39 cellular contexts compared by ENCODE assay signal in genomic region chr3:5733995-5734394, GRCh38.
"Had no signal": no experiment of that assay in that cellular context is flagged by ENCODE, and none has a peak within 500 bp of the region (broad histone marks: within the 10 kb centered on the region; RNA-seq: fewer than 3 reads in every experiment).

No MANE protein-coding gene starts in this region.

- H3K27ac Mint-ChIP-seq: activated naive CD4-positive, alpha-beta T cell treated with anti-CD3 and anti-CD28 coated beads for 36 hours; activated naive CD4-positive, alpha-beta T cell treated with anti-CD3 and anti-CD28 coated beads, Interleukin-2, amount 10 ng/mL, durations not matched to agents 7 days and 5 days; activated naive CD4-positive, alpha-beta T cell treated with anti-CD3 and anti-CD28 coated beads, Interleukin-2, amount 50 U/mL, for 24 hours; activated naive CD4-positive, alpha-beta T cell treated with anti-CD3 and anti-CD28 coated beads, Interleukin-2, amount 50 U/mL, for 72 hours; activated naive CD8-positive, alpha-beta T cell; activated naive CD8-positive, alpha-beta T cell treated with anti-CD3 and anti-CD28 coated beads for 36 hours; activated naive CD8-positive, alpha-beta T cell treated with anti-CD3 and anti-CD28 coated beads, Interleukin-2, amount 10 ng/mL, durations not matched to agents 7 days and 5 days; activated naive CD8-positive, alpha-beta T cell treated with anti-CD3 and anti-CD28 coated beads, Interleukin-2, amount 50 U/mL, for 24 hours; activated T-cell treated with anti-CD3 and anti-CD28 coated beads, Interleukin-2, amount 50 U/mL, for 72 hours; activated T-helper 1 cell treated with anti-CD3 and anti-CD28 coated beads, Interleukin-12 subunit alpha, Interleukin-12 subunit beta, Interleukin-2, Interleukin-4 antibody, amounts not matched to agents 30 ng/mL and 10 ng/mL and 1 ng/mL, durations not matched to agents 14 hours and 24 hours and 36 hours; activated T-helper 17 cell treated with anti-CD3 and anti-CD28 coated beads, Interleukin-2, amount 50 U/mL, for 72 hours; activated T-helper 2 cell treated with anti-CD3 and anti-CD28 coated beads, Interferon-gamma antibody, Interleukin-2, Interleukin-4, amounts not matched to agents 10 μg/mL and 5 μg/mL and 100 μg/mL, durations not matched to agents 14 hours and 24 hours and 36 hours; brain had no signal

- H3K9me3 Mint-ChIP-seq: activated naive CD4-positive, alpha-beta T cell treated with anti-CD3 and anti-CD28 coated beads for 36 hours; activated naive CD4-positive, alpha-beta T cell treated with anti-CD3 and anti-CD28 coated beads, Interleukin-2, amount 10 ng/mL, durations not matched to agents 7 days and 5 days; activated naive CD4-positive, alpha-beta T cell treated with anti-CD3 and anti-CD28 coated beads, Interleukin-2, amount 50 U/mL, for 24 hours; activated naive CD8-positive, alpha-beta T cell treated with anti-CD3 and anti-CD28 coated beads for 36 hours; activated naive CD8-positive, alpha-beta T cell treated with anti-CD3 and anti-CD28 coated beads, Interleukin-2, amount 10 ng/mL, durations not matched to agents 7 days and 5 days; activated naive CD8-positive, alpha-beta T cell treated with anti-CD3 and anti-CD28 coated beads, Interleukin-2, amount 50 U/mL, for 24 hours; activated T-cell treated with anti-CD3 and anti-CD28 coated beads, Interleukin-2, amount 50 U/mL, for 72 hours; activated T-helper 1 cell treated with anti-CD3 and anti-CD28 coated beads, Interleukin-12 subunit alpha, Interleukin-12 subunit beta, Interleukin-2, Interleukin-4 antibody, amounts not matched to agents 30 ng/mL and 10 ng/mL and 1 ng/mL, durations not matched to agents 14 hours and 24 hours and 36 hours; activated T-helper 2 cell treated with anti-CD3 and anti-CD28 coated beads, Interferon-gamma antibody, Interleukin-2, Interleukin-4, amounts not matched to agents 10 μg/mL and 5 μg/mL and 100 μg/mL, durations not matched to agents 14 hours and 24 hours and 36 hours had no signal

- H3K27me3 ChIP-seq: adrenal gland, ascending aorta, body of pancreas, brain microvascular endothelial cell, breast epithelium, cardiac muscle cell had no signal

- H3K4me1 Mint-ChIP-seq: activated naive CD4-positive, alpha-beta T cell treated with anti-CD3 and anti-CD28 coated beads, Interleukin-2, amount 10 ng/mL, durations not matched to agents 7 days and 5 days; activated naive CD4-positive, alpha-beta T cell treated with anti-CD3 and anti-CD28 coated beads, Interleukin-2, amount 50 U/mL, for 24 hours; activated naive CD8-positive, alpha-beta T cell treated with anti-CD3 and anti-CD28 coated beads for 36 hours; activated naive CD8-positive, alpha-beta T cell treated with anti-CD3 and anti-CD28 coated beads, Interleukin-2, amount 10 ng/mL, durations not matched to agents 7 days and 5 days; activated naive CD8-positive, alpha-beta T cell treated with anti-CD3 and anti-CD28 coated beads, Interleukin-2, amount 50 U/mL, for 24 hours; activated T-helper 17 cell treated with anti-CD3 and anti-CD28 coated beads, Interleukin-2, amount 50 U/mL, for 72 hours; brain; central memory CD8-positive, alpha-beta T cell had no signal

- ATAC-seq: activated naive CD4-positive, alpha-beta T cell treated with anti-CD3 and anti-CD28 coated beads, Interleukin-2, amount 50 U/mL, for 72 hours; activated naive CD8-positive, alpha-beta T cell treated with anti-CD3 and anti-CD28 coated beads, Interleukin-2, amount 50 U/mL, for 24 hours; activated T-cell treated with anti-CD3 and anti-CD28 coated beads, Interleukin-2, amount 50 U/mL, for 4 hours; activated T-cell treated with anti-CD3 and anti-CD28 coated beads, Interleukin-2, amount 50 U/mL, for 72 hours; activated T-helper 17 cell treated with anti-CD3 and anti-CD28 coated beads, Interleukin-2, amount 50 U/mL, for 72 hours; body of pancreas had no signal

- H3K27ac ChIP-seq: adrenal gland, ascending aorta, body of pancreas, brain microvascular endothelial cell, breast epithelium, cardiac muscle cell had no signal

- H3K9me3 ChIP-seq: adrenal gland, ascending aorta, body of pancreas, breast epithelium had no signal

- H3K27me3 Mint-ChIP-seq: activated naive CD4-positive, alpha-beta T cell treated with anti-CD3 and anti-CD28 coated beads, Interleukin-2, amount 10 ng/mL, durations not matched to agents 7 days and 5 days; activated naive CD8-positive, alpha-beta T cell treated with anti-CD3 and anti-CD28 coated beads for 36 hours; activated naive CD8-positive, alpha-beta T cell treated with anti-CD3 and anti-CD28 coated beads, Interleukin-2, amount 10 ng/mL, durations not matched to agents 7 days and 5 days; activated naive CD8-positive, alpha-beta T cell treated with anti-CD3 and anti-CD28 coated beads, Interleukin-2, amount 50 U/mL, for 24 hours; central memory CD8-positive, alpha-beta T cell had no signal

- FAIRE-seq: astrocyte, bronchial epithelial cell, colon had no signal

- DNase-seq: activated effector memory CD4-positive, alpha-beta T cell treated with anti-CD3 and anti-CD28 coated beads, Interleukin-2, amount 50 U/mL, for 16 hours; activated effector memory CD4-positive, alpha-beta T cell treated with Interleukin-2 at 50 U/mL for 16 hours; activated gamma-delta T cell; activated gamma-delta T cell treated with Interleukin-2 at 50 U/mL for 16 hours; activated naive CD4-positive, alpha-beta T cell; activated naive CD4-positive, alpha-beta T cell treated with anti-CD3 and anti-CD28 coated beads for 36 hours; activated naive CD4-positive, alpha-beta T cell treated with anti-CD3 and anti-CD28 coated beads, Interleukin-2, amount 10 ng/mL, durations not matched to agents 7 days and 5 days; activated naive CD4-positive, alpha-beta T cell treated with anti-CD3 and anti-CD28 coated beads, Interleukin-2, amount 50 U/mL, for 16 hours; activated naive CD4-positive, alpha-beta T cell treated with Interleukin-2 at 50 U/mL for 16 hours; activated naive CD8-positive, alpha-beta T cell treated with anti-CD3 and anti-CD28 coated beads for 36 hours; activated naive CD8-positive, alpha-beta T cell treated with anti-CD3 and anti-CD28 coated beads, Interleukin-2, amount 10 ng/mL, durations not matched to agents 7 days and 5 days; activated naive CD8-positive, alpha-beta T cell treated with anti-CD3 and anti-CD28 coated beads, Interleukin-2, amount 50 U/mL, for 24 hours; activated T-cell treated with anti-CD3 and anti-CD28 coated beads, Interleukin-2, amount 50 U/mL, for 4 hours; activated T-cell treated with anti-CD3 and anti-CD28 coated beads, Interleukin-2, amount 50 U/mL, for 48 hours; activated T-cell treated with anti-CD3 and anti-CD28 coated beads, Interleukin-2, amount 50 U/mL, for 72 hours; adrenal gland; amniotic stem cell; amygdala; anterior cingulate cortex; aorta; body of pancreas; brain microvascular endothelial cell; caudate nucleus; central memory CD4-positive, alpha-beta T cell; cerebellar nuclear complex had no signal

- H3K36me3 Mint-ChIP-seq: activated naive CD4-positive, alpha-beta T cell treated with anti-CD3 and anti-CD28 coated beads, Interleukin-2, amount 10 ng/mL, durations not matched to agents 7 days and 5 days; activated naive CD4-positive, alpha-beta T cell treated with anti-CD3 and anti-CD28 coated beads, Interleukin-2, amount 50 U/mL, for 24 hours; activated naive CD4-positive, alpha-beta T cell treated with anti-CD3 and anti-CD28 coated beads, Interleukin-2, amount 50 U/mL, for 72 hours; activated naive CD8-positive, alpha-beta T cell; activated naive CD8-positive, alpha-beta T cell treated with anti-CD3 and anti-CD28 coated beads for 36 hours; activated naive CD8-positive, alpha-beta T cell treated with anti-CD3 and anti-CD28 coated beads, Interleukin-2, amount 10 ng/mL, durations not matched to agents 7 days and 5 days; brain had no signal

- H3K4me1 ChIP-seq: adrenal gland, ascending aorta, body of pancreas, breast epithelium had no signal

- H3K4me3 ChIP-seq: adrenal gland, ascending aorta, body of pancreas, breast epithelium, cardiac muscle cell had no signal

- H3K4me3 Mint-ChIP-seq: activated naive CD4-positive, alpha-beta T cell treated with anti-CD3 and anti-CD28 coated beads for 36 hours; activated naive CD4-positive, alpha-beta T cell treated with anti-CD3 and anti-CD28 coated beads, Interleukin-2, amount 10 ng/mL, durations not matched to agents 7 days and 5 days; activated naive CD4-positive, alpha-beta T cell treated with anti-CD3 and anti-CD28 coated beads, Interleukin-2, amount 50 U/mL, for 24 hours; activated naive CD8-positive, alpha-beta T cell; activated naive CD8-positive, alpha-beta T cell treated with anti-CD3 and anti-CD28 coated beads for 36 hours; activated naive CD8-positive, alpha-beta T cell treated with anti-CD3 and anti-CD28 coated beads, Interleukin-2, amount 10 ng/mL, durations not matched to agents 7 days and 5 days; activated naive CD8-positive, alpha-beta T cell treated with anti-CD3 and anti-CD28 coated beads, Interleukin-2, amount 50 U/mL, for 24 hours; activated T-cell treated with anti-CD3 and anti-CD28 coated beads, Interleukin-2, amount 50 U/mL, for 4 hours; activated T-cell treated with anti-CD3 and anti-CD28 coated beads, Interleukin-2, amount 50 U/mL, for 72 hours; activated T-helper 1 cell treated with anti-CD3 and anti-CD28 coated beads, Interleukin-12 subunit alpha, Interleukin-12 subunit beta, Interleukin-2, Interleukin-4 antibody, amounts not matched to agents 30 ng/mL and 10 ng/mL and 1 ng/mL, durations not matched to agents 14 hours and 24 hours and 36 hours; activated T-helper 17 cell treated with anti-CD3 and anti-CD28 coated beads, Interleukin-2, amount 50 U/mL, for 72 hours; brain; central memory CD8-positive, alpha-beta T cell had no signal

- H3K36me3 ChIP-seq: adrenal gland, ascending aorta, brain microvascular endothelial cell, breast epithelium, cardiac muscle cell had no signal
